In the genomic region with DNA sequence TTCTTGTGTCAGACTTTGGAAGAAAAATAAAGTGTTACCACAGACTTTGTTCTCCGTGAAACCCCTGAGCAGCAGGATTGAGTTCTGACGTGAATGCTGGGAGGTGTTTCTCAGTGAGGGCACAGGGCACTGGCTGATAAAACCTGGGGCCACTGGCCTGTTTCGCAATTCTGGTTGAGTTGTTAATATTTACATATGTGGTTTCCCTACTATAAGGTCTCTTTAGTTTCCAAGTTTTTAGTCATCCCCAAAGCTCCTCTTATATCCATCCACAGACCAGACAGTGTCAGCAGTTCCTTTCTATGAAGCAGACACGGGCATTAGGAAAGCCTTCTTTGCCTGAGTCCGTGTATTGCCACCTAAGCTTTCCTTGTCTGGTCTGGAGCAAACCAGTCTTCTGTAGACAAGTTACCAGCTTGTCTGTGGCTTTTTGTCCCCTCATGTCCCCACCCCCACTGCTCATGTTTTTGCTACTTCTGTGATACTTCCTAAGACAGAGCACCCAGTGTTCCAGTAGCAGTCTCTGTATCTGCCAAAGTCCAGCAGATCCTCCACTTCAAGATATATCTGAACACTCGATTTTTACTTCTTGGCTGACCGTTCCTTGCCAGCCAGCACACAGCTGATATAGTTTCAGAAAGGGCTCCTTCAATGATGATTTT, we compare ENCODE assay signal across 9 cellular contexts. TPM values are rescaled to one million over a fixed set of nuclear protein-coding genes. Genes with fewer than 3 reads are reported as not detected.
DNase-seq lines count a peak whose midpoint lies in the region; ATAC-seq and TF ChIP-seq lines count a peak whose summit lies in the region.
"Had no signal": no experiment of that assay in that cellular context is flagged by ENCODE, and none has a peak within 500 bp of the region (broad histone marks: within the 10 kb centered on the region; RNA-seq: fewer than 3 reads in every experiment).

No MANE protein-coding gene starts in this region.

- CTCF ChIA-PET in mammary epithelial cell (lab: Charles Lee; ENCODE audit: low non-redundant PET), result no interaction called here

- peaks cover 4% of the 10 kb centered on the region for H3K4me1 Mint-ChIP-seq in CD14-positive monocyte
- H3K4me1 Mint-ChIP-seq: activated naive CD4-positive, alpha-beta T cell treated with anti-CD3 and anti-CD28 coated beads, Interleukin-2, amount 50 U/mL, for 24 hours had no signal

- H3K9me3 ChIP-seq in mammary epithelial cell (replicated peaks; ENCODE audit: insufficient read depth, low read length) (no peaks in the 10 kb centered on the region), muscle layer of duodenum (ENCODE audit: control insufficient read depth in 1 of 2, low read length in 2 of 2) (no peaks in the 10 kb centered on the region), spleen (no peaks in the 10 kb centered on the region)

- H3K9me3 Mint-ChIP-seq in CD14-positive monocyte, result no peaks in the 10 kb centered on the region
- H3K9me3 Mint-ChIP-seq: activated naive CD4-positive, alpha-beta T cell treated with anti-CD3 and anti-CD28 coated beads, Interleukin-2, amount 50 U/mL, for 24 hours had no signal

- no peaks in the 10 kb centered on the region for H3K79me2 ChIP-seq in mammary epithelial cell (ENCODE audit: insufficient read depth, low read length)

- peak; percentile 48 for ATAC-seq in HG03378 (IDR thresholded peaks at IDR 0.05; ENCODE audit: unreplicated experiment)

- no peak overlapping the region for H3K9ac ChIP-seq in mammary epithelial cell (ENCODE audit: insufficient read depth, low read length)

- dilution Hi-C loops in mammary epithelial cell (cut with HindIII; ENCODE audit: low sequenced_read_pairs), result loop anchor here (25.0 kb wide), 1 partner anchor 136 kb away; a partner anchor contains a TSS

- no peak overlapping the region for H3K27ac ChIP-seq in mammary epithelial cell (ENCODE audit: insufficient read depth, low read depth, low read length)
- peak overlapping the region; percentile 64 for H3K27ac ChIP-seq in muscle layer of duodenum (ENCODE audit: low read length)
- no peak overlapping the region for H3K27ac ChIP-seq in spleen

- TF ChIP-seq POLR2A in spleen (IDR thresholded peaks at IDR 0.05), result no peak

- no peak overlapping the region for H3K4me2 ChIP-seq in mammary epithelial cell (ENCODE audit: insufficient read depth, low read depth, low read length)

- H3K36me3 ChIP-seq in mammary epithelial cell (ENCODE audit: insufficient read depth, low read length) (peaks cover 6% of the 10 kb centered on the region), muscle layer of duodenum (ENCODE audit: control insufficient read depth in 1 of 2, insufficient read depth in 2 of 2, low read length in 2 of 2) (peaks cover 34 to 70% of the 10 kb centered on the region in 2 donors), spleen (peaks cover 0 to 98% (median 38%) of the 10 kb centered on the region in 6 donors)

- H3K4me1 ChIP-seq in mammary epithelial cell (ENCODE audit: insufficient read depth, low read length) (peaks cover 5% of the 10 kb centered on the region), muscle layer of duodenum (ENCODE audit: control insufficient read depth in 1 of 2, insufficient read depth in 2 of 2, low read length in 2 of 2) (no peaks in the 10 kb centered on the region), spleen (no peaks in the 10 kb centered on the region)

- in situ Hi-C loops in mammary epithelial cell (cut with MboI; ENCODE audit: low sequenced_read_pairs in 2 of 2), result no loop called here

- H4K20me1 ChIP-seq in mammary epithelial cell (ENCODE audit: insufficient read depth, low read length), result no peaks in the 10 kb centered on the region

- DNase-seq in Daoy (ENCODE audit: low read depth) (peak; percentile 59), mammary epithelial cell (peak; percentile 71), spleen (no peak), NCI-H2227 treated with DMSO at 0.1 percent for 48 hours (lab: John Stamatoyannopoulos, UW) (no peak), CD14-positive monocyte (ENCODE audit: low spot score) (no peak), DMS153 treated with DMSO at 0.1 percent for 48 hours (lab: John Stamatoyannopoulos, UW; ENCODE audit: unreplicated experiment) (no peak)

- H3K27me3 ChIP-seq in mammary epithelial cell (ENCODE audit: insufficient read depth, low read length) (no peaks in the 10 kb centered on the region), muscle layer of duodenum (ENCODE audit: low read depth, low read length) (no peaks in the 10 kb centered on the region), spleen (replicated peaks in 1 of 7) (no peaks in the 10 kb centered on the region)

- no peak overlapping the region for H3K4me3 ChIP-seq in mammary epithelial cell (replicated peaks in 1 of 3; ENCODE audit: insufficient read depth in 1 of 3, low read depth in 2 of 3, low read length in 3 of 3)
- H3K4me3 ChIP-seq in muscle layer of duodenum (ENCODE audit: low read depth in 1 of 2, low read length in 2 of 2), result peak overlapping the region in 1 of 2 donors; percentile 28
- H3K4me3 ChIP-seq in spleen, result no peak overlapping the region

- H3K27ac Mint-ChIP-seq in CD14-positive monocyte, result peak overlapping the region in 2 of 7 donors; percentile 70 to 76
- H3K27ac Mint-ChIP-seq: activated naive CD4-positive, alpha-beta T cell treated with anti-CD3 and anti-CD28 coated beads, Interleukin-2, amount 50 U/mL, for 24 hours had no signal

- H3K27me3 Mint-ChIP-seq in CD14-positive monocyte (ENCODE audit: low read depth in 3 of 3), result peaks cover 0 to 5% (median 0%) of the 10 kb centered on the region in 3 donors
- H3K27me3 Mint-ChIP-seq: activated naive CD4-positive, alpha-beta T cell treated with anti-CD3 and anti-CD28 coated beads, Interleukin-2, amount 50 U/mL, for 24 hours had no signal

- intact Hi-C loops in mammary epithelial cell (cut with micrococcal nuclease) (no loop called here), spleen (cut with DNase I; ENCODE audit: low total_unique reads) (no loop called here), CD14-positive monocyte (cut with micrococcal nuclease) (no loop called here)

- BruUV-seq in mammary epithelial cell (replicated peaks; lab: Mats Ljungman, UMichigan), result no TSS peak

- no peak overlapping the region for H2AFZ ChIP-seq in mammary epithelial cell (ENCODE audit: low read depth, low read length)

- H3K36me3 Mint-ChIP-seq in CD14-positive monocyte, result peaks cover 44 to 51% of the 10 kb centered on the region in 2 donors

- 70% methylated on average over 7 of the region's 7 CpGs for WGBS in mammary epithelial cell (ENCODE audit: low coverage, missing lambda C conversion rate)
- 82 to 90% (median 85%) methylated on average over 7 of the region's 7 CpGs for WGBS in spleen, 5 donors

- H3K4me3 Mint-ChIP-seq in CD14-positive monocyte, result no peak overlapping the region
- H3K4me3 Mint-ChIP-seq: activated naive CD4-positive, alpha-beta T cell treated with anti-CD3 and anti-CD28 coated beads, Interleukin-2, amount 50 U/mL, for 24 hours had no signal

- TF ChIP-seq CTCF in mammary epithelial cell (conservative IDR thresholded peaks at IDR 0.05 in 1 of 2, IDR thresholded peaks at IDR 0.05 in 1 of 2; ENCODE audit: extremely low read depth in 1 of 2, insufficient read depth in 1 of 2, low read depth in 1 of 2, low read length in 2 of 2) (no peak), spleen (IDR thresholded peaks at IDR 0.05 in 8 of 11, conservative IDR thresholded peaks at IDR 0.05 in 3 of 11) (no peak), CD14-positive monocyte (IDR thresholded peaks at IDR 0.05) (no peak)

RNA-seq across cellular contexts. Expression of a gene that starts 42.0 kb away (rescaled TPM):
- 51.9 and 52.8 TPM in 2 replicates for total RNA-seq in Daoy (2014; rRNA removed; shearing (Covaris generic))
- total RNA-seq in mammary epithelial cell (10 to 100 TPM; 43.1 to 44.2 TPM), spleen (10 to 100 TPM; 16.7 to 20.7 (median 18.8) TPM)
- polyA plus RNA-seq in mammary epithelial cell (45.1 TPM), spleen (1 to 10 TPM; 3.8 to 8.8 (median 5.6) TPM), CD14-positive monocyte (10 to 100 TPM; 10.5 to 12.5 TPM)
- polyA minus RNA-seq in mammary epithelial cell, result 46.1 TPM

Comparison
In these comparisons a context has a peak if more than half of its experiments do, and no peak if none do; other contexts are left out.
1. DNase-seq: peak in Daoy (single experiment) and mammary epithelial cell (single experiment); none in spleen (single experiment), NCI-H2227 treated with DMSO at 0.1 percent for 48 hours (single experiment), CD14-positive monocyte (single experiment) and DMS153 treated with DMSO at 0.1 percent for 48 hours (single experiment).